8 cellular contexts compared by ENCODE assay signal in the genomic region with DNA sequence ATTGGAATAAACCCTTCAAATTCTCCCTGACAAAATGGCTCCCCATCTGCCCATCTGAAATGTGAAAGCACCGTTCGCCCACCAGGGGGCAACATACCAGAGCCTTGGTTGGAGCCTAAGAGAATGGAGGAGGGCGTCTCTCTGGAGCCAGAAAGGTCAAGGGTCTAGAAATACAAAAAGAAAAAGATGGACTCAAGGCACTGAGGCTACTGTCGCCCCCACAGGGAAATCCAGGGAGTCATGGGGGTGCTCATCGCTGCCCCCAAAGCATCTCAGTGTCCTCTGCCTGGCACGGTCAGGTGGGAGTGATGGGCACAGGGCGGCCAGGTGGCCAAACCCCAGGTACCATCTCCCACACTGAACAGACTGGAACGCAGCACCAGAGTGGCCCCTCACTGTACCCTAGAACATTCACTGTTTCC.
DNase-seq lines count a peak whose midpoint lies in the region; ATAC-seq and TF ChIP-seq lines count a peak whose summit lies in the region.

No MANE protein-coding gene starts in this region.

- H3K27ac ChIP-seq in WERI-Rb-1, result no peak overlapping the region
- no peak overlapping the region for H3K27ac ChIP-seq in neural progenitor cell

- H3K27ac Mint-ChIP-seq in chondrocyte (ENCODE audit: unreplicated experiment) (no peak overlapping the region), neural progenitor cell (no peak overlapping the region)

- no peak overlapping the region for H2AFZ ChIP-seq in neural progenitor cell (replicated peaks)

- DNase-seq in COR-L47 (lab: John Stamatoyannopoulos, UW) (peak; percentile 16), HS-27A (ENCODE audit: low read depth) (peak; percentile 24), WERI-Rb-1 (peak; percentile 60), chondrocyte (ENCODE audit: low spot score) (no peak), neural progenitor cell (ENCODE audit: low spot score) (peak; percentile 66), NCI-H524 treated with DMSO at 0.1 percent for 48 hours (lab: John Stamatoyannopoulos, UW) (no peak), NCI-H226 (no peak)

- H3K79me2 ChIP-seq in neural progenitor cell (ENCODE audit: low read depth), result peaks cover 37% of the 10 kb centered on the region

- H3K9me3 Mint-ChIP-seq in chondrocyte (ENCODE audit: low read depth) (no peaks in the 10 kb centered on the region), neural progenitor cell (no peaks in the 10 kb centered on the region)

- H3K4me1 Mint-ChIP-seq in chondrocyte (ENCODE audit: low read depth), result peaks cover 14% of the 10 kb centered on the region
- H3K4me1 Mint-ChIP-seq in neural progenitor cell, result peaks cover 7% of the 10 kb centered on the region

- H3K9ac ChIP-seq in neural progenitor cell, result no peak overlapping the region

- H3K4me3 ChIP-seq in WERI-Rb-1 (ENCODE audit: low read depth, low read length), result no peak overlapping the region
- H3K4me3 ChIP-seq in neural progenitor cell, result no peak overlapping the region

- H3K4me3 Mint-ChIP-seq in chondrocyte (ENCODE audit: unreplicated experiment) (no peak overlapping the region), neural progenitor cell (no peak overlapping the region)

- H3K9me3 ChIP-seq in WERI-Rb-1 (ENCODE audit: severe bottlenecking) (no peaks in the 10 kb centered on the region), neural progenitor cell (ENCODE audit: low read depth) (no peaks in the 10 kb centered on the region)

- H3K27me3 Mint-ChIP-seq in chondrocyte (ENCODE audit: low read depth), result no peaks in the 10 kb centered on the region
- peaks cover 4% of the 10 kb centered on the region for H3K27me3 Mint-ChIP-seq in neural progenitor cell (ENCODE audit: insufficient read depth, low read depth)

- H3K36me3 Mint-ChIP-seq in chondrocyte (ENCODE audit: low read depth), result peaks cover 29% of the 10 kb centered on the region
- peaks cover 50% of the 10 kb centered on the region for H3K36me3 Mint-ChIP-seq in neural progenitor cell

- no peak overlapping the region for H3K4me2 ChIP-seq in neural progenitor cell

- H3K36me3 ChIP-seq in WERI-Rb-1, result peaks cover 85% of the 10 kb centered on the region
- H3K36me3 ChIP-seq in neural progenitor cell, result peaks cover 14% of the 10 kb centered on the region

- no peak for ATAC-seq in GM18520 (IDR thresholded peaks at IDR 0.05; ENCODE audit: unreplicated experiment)

- peaks cover 12% of the 10 kb centered on the region for H3F3A ChIP-seq in neural progenitor cell (ENCODE audit: low read depth)

- TF ChIP-seq CTCF in WERI-Rb-1 (IDR thresholded peaks at IDR 0.05; ENCODE audit: low read depth, low read length) (peak; percentile 57), chondrocyte (IDR thresholded peaks at IDR 0.05) (peak; percentile 79), neural progenitor cell (IDR thresholded peaks at IDR 0.05) (peak; percentile 78)

- H3K27me3 ChIP-seq in WERI-Rb-1 (ENCODE audit: insufficient read depth, low read depth, severe bottlenecking) (no peaks in the 10 kb centered on the region), neural progenitor cell (no peaks in the 10 kb centered on the region)

- H3K4me1 ChIP-seq in neural progenitor cell, result no peaks in the 10 kb centered on the region

- peaks cover 16% of the 10 kb centered on the region for H4K20me1 ChIP-seq in neural progenitor cell (ENCODE audit: low read depth)

Comparison
In these comparisons a context has a peak if more than half of its experiments do, and no peak if none do; other contexts are left out.
1. DNase-seq: peak in COR-L47 (single experiment), HS-27A (single experiment), WERI-Rb-1 (single experiment) and neural progenitor cell (single experiment); none in chondrocyte (single experiment), NCI-H524 treated with DMSO at 0.1 percent for 48 hours (single experiment) and NCI-H226 (single experiment).
2. Peak in every context shown above with its lines, with median percentiles within 50 percentile points of each other: CTCF ChIP-seq.